Comparison of ENCODE assay signal across 9 cellular contexts in genomic region chr7:24965831-24966708, GRCh38. TPM values are rescaled to one million over a fixed set of nuclear protein-coding genes. Genes with fewer than 3 reads are reported as not detected.
DNase-seq lines count a peak whose midpoint lies in the region; ATAC-seq and TF ChIP-seq lines count a peak whose summit lies in the region.
"Had no signal": no experiment of that assay in that cellular context is flagged by ENCODE, and none has a peak within 500 bp of the region (broad histone marks: within the 10 kb centered on the region; RNA-seq: fewer than 3 reads in every experiment).

No MANE protein-coding gene starts in this region.

- TF ChIP-seq RAD21 in HCT116 (IDR thresholded peaks at IDR 0.05; ENCODE audit: low read depth), result no peak

- H3K9me2 ChIP-seq in HCT116 (ENCODE audit: insufficient read depth), result no peaks in the 10 kb centered on the region
- H3K9me2 ChIP-seq in Loucy (replicated peaks; ENCODE audit: low read depth, low read length), result no peaks in the 10 kb centered on the region

- no TSS peak for BruUV-seq in HCT116 (replicated peaks; lab: Mats Ljungman, UMichigan)

- H2AFZ ChIP-seq in HCT116 (ENCODE audit: low read depth, low read length, poor library complexity, severe bottlenecking) (no peak overlapping the region), Loucy (ENCODE audit: low read length) (no peak overlapping the region)

- H3K9me3 ChIP-seq in HCT116 (ENCODE audit: control insufficient read depth in 1 of 2, insufficient read depth in 1 of 2, low read depth in 1 of 2, low read length in 2 of 2) (no peaks in the 10 kb centered on the region), Loucy (ENCODE audit: insufficient read depth, low read depth, low read length) (no peaks in the 10 kb centered on the region)
- H3K9me3 ChIP-seq: A549 had no signal

- H3K4me2 ChIP-seq in HCT116 (ENCODE audit: low read length) (peak overlapping the region; percentile 60), Loucy (ENCODE audit: low read depth, low read length, poor library complexity, severe bottlenecking) (peak overlapping the region; percentile 42)
- H3K4me2 ChIP-seq: A549 had no signal

- H3K27me3 ChIP-seq in HCT116 (ENCODE audit: insufficient read depth, low read length) (no peaks in the 10 kb centered on the region), Loucy (ENCODE audit: insufficient read depth, low read length, poor library complexity, severe bottlenecking) (no peaks in the 10 kb centered on the region)

- H4K20me1 ChIP-seq in HCT116 (ENCODE audit: insufficient read depth), result peaks cover 10% of the 10 kb centered on the region; the same call in 1 of the 2 replicates
- peaks cover 64% of the 10 kb centered on the region for H4K20me1 ChIP-seq in Loucy (ENCODE audit: insufficient read depth, low read length, poor library complexity, severe bottlenecking)

- peak overlapping the region; percentile 1 for H3K27ac ChIP-seq in HCT116 (ENCODE audit: low read depth, low read length)
- H3K27ac ChIP-seq: A549 had no signal

- TF ChIP-seq POLR2A in HCT116 (IDR thresholded peaks at IDR 0.05; ENCODE audit: borderline replicate concordance, extremely low read depth, insufficient read depth, insufficient read length), result no peak

- RAD21 ChIA-PET in HCT116 (lab: Charles Lee; ENCODE audit: low non-redundant PET in 1 of 2, low total read pairs in 2 of 2, uncharacterized antibody in 2 of 2, unreplicated experiment in 2 of 2), result no interaction called here

- H3F3A ChIP-seq in Loucy (ENCODE audit: low read depth), result peaks cover 15% of the 10 kb centered on the region; the same call in 1 of the 2 replicates

- H3K36me3 ChIP-seq in HCT116 (ENCODE audit: control insufficient read depth in 1 of 2, insufficient read depth in 2 of 2, low read length in 2 of 2), result no peaks in the 10 kb centered on the region
- H3K36me3 ChIP-seq in Loucy (ENCODE audit: insufficient read depth, low read length), result no peaks in the 10 kb centered on the region

- TF ChIP-seq CTCF in HCT116 (IDR thresholded peaks at IDR 0.05 in 2 of 3, conservative IDR thresholded peaks at IDR 0.05 in 1 of 3; ENCODE audit: borderline replicate concordance in 1 of 3, insufficient read depth in 1 of 3, low read depth in 2 of 3, low read length in 2 of 3), result no peak
- no peak for TF ChIP-seq CTCF in Loucy (conservative IDR thresholded peaks at IDR 0.05; ENCODE audit: low read length)

- H3K79me2 ChIP-seq in HCT116 (ENCODE audit: insufficient read depth, low read length) (peaks cover 98% of the 10 kb centered on the region), Loucy (ENCODE audit: insufficient read depth, low read length) (peaks cover 96% of the 10 kb centered on the region)

- peak overlapping the region in 1 of 2 experiments; percentile 1; a peak in 1 of 4 replicates for H3K4me3 ChIP-seq in HCT116 (replicated peaks in 1 of 2; ENCODE audit: low read depth in 1 of 2, low read length in 2 of 2)
- H3K4me3 ChIP-seq in Loucy (ENCODE audit: low read length, poor library complexity, severe bottlenecking), result no peak overlapping the region
- H3K4me3 ChIP-seq: A549 had no signal

- DNase-seq in NCI-H1417 (lab: John Stamatoyannopoulos, UW), result peak in 2 of 3 experiments; percentile 25 to 70
- DNase-seq in NCI-H1417 treated with DMSO at 0.1 percent for 48 hours (lab: John Stamatoyannopoulos, UW), result no peak
- DNase-seq in HCT116 (ENCODE audit: low read depth, low spot score), result no peak
- DNase-seq in activated T-cell treated with anti-CD3 and anti-CD28 coated beads, Interleukin-2, amount 50 U/mL, for 1 hour, result peak; percentile 65
- DNase-seq in left colon, result peak; percentile 51 to 53
- DNase-seq in HPDE6-E6E7 (ENCODE audit: extremely low spot score), result no peak
- no peak for DNase-seq in EL

- peaks cover 77 to 80% of the 10 kb centered on the region in 2 experiments for H3K4me1 ChIP-seq in HCT116 (ENCODE audit: control insufficient read depth in 1 of 2, insufficient read depth in 2 of 2, low read length in 2 of 2)
- H3K4me1 ChIP-seq in Loucy (ENCODE audit: insufficient read depth, low read length, poor library complexity, severe bottlenecking), result peaks cover 71% of the 10 kb centered on the region

- CTCF ChIA-PET in HCT116 (lab: Charles Lee), result interaction anchor here (2.3 kb wide), 1 partner anchor 17 kb away, joined by 7 read pairs; no protein-coding TSS in a partner anchor

- intact Hi-C loops in HCT116 (cut with micrococcal nuclease), result no loop called here
- intact Hi-C loops in left colon (cut with DNase I, micrococcal nuclease), result no loop called here

- ATAC-seq in HCT116, result peak; percentile 67
- ATAC-seq in left colon, result peak; percentile 88

- H3K9ac ChIP-seq in HCT116 (ENCODE audit: low read length) (0 out of 2 replicates have a peak overlapping the region, but pooled peaks have one; percentile 5), Loucy (ENCODE audit: low read depth, low read length, poor library complexity, severe bottlenecking) (peak overlapping the region; percentile 31)

- POLR2A ChIA-PET in HCT116 (lab: Charles Lee), result no interaction called here

TF ChIP-seq in HCT116, 20 proteins besides CTCF, POLR2A, EP300 and RAD21:
- TF ChIP-seq ELF1 (IDR thresholded peaks at IDR 0.05; ENCODE audit: borderline replicate concordance, low read depth), result no peak
- no peak; the same call in 1 of the 2 replicates for TF ChIP-seq SIN3A (IDR thresholded peaks at IDR 0.05; ENCODE audit: low read depth)
- TF ChIP-seq EZH2phosphoT487 (IDR thresholded peaks at IDR 0.05; ENCODE audit: borderline replicate concordance), result no peak
- no peak for TF ChIP-seq YY1 (IDR thresholded peaks at IDR 0.05; ENCODE audit: extremely low read depth, insufficient replicate concordance, low read depth, low read length)
- no peak for TF ChIP-seq TCF7L2 (IDR thresholded peaks at IDR 0.05; ENCODE audit: borderline replicate concordance, extremely low read depth, insufficient read depth, insufficient read length)
- TF ChIP-seq POLR2AphosphoS5 (IDR thresholded peaks at IDR 0.05; ENCODE audit: low read depth, low read length), result no peak
- TF ChIP-seq JUND (IDR thresholded peaks at IDR 0.05), result peak; percentile 58
- TF ChIP-seq, protein P1, sequence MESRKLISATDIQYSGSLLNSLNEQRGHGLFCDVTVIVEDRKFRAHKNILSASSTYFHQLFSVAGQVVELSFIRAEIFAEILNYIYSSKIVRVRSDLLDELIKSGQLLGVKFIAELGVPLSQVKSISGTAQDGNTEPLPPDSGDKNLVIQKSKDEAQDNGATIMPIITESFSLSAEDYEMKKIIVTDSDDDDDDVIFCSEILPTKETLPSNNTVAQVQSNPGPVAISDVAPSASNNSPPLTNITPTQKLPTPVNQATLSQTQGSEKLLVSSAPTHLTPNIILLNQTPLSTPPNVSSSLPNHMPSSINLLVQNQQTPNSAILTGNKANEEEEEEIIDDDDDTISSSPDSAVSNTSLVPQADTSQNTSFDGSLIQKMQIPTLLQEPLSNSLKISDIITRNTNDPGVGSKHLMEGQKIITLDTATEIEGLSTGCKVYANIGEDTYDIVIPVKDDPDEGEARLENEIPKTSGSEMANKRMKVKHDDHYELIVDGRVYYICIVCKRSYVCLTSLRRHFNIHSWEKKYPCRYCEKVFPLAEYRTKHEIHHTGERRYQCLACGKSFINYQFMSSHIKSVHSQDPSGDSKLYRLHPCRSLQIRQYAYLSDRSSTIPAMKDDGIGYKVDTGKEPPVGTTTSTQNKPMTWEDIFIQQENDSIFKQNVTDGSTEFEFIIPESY (IDR thresholded peaks at IDR 0.05; ENCODE audit: extremely low read depth, insufficient replicate concordance, low read length), result no peak
- TF ChIP-seq MAX (IDR thresholded peaks at IDR 0.05), result peak; percentile 73
- TF ChIP-seq EZH2 (IDR thresholded peaks at IDR 0.05), result no peak
- TF ChIP-seq SP1 (IDR thresholded peaks at IDR 0.05; ENCODE audit: low read depth), result peak; percentile 78
- TF ChIP-seq ZNF274 (IDR thresholded peaks at IDR 0.05; ENCODE audit: low read depth, low read length), result no peak
- no peak for TF ChIP-seq EGR1 (IDR thresholded peaks at IDR 0.05; ENCODE audit: low read depth)
- peak; percentile 82 for TF ChIP-seq CBX3 (IDR thresholded peaks at IDR 0.05; ENCODE audit: low read depth)
- no peak for TF ChIP-seq ZFX (IDR thresholded peaks at IDR 0.05)
- TF ChIP-seq CEBPB (IDR thresholded peaks at IDR 0.05; ENCODE audit: low read depth), result peak; percentile 38; the same call in 1 of the 2 replicates

RNA-seq across cellular contexts. Expression of gene OSBPL3, which starts 13.9 kb away (rescaled TPM):
- total RNA-seq in HCT116 (2021; ENCODE audit: unreplicated experiment) (36.8 TPM), left colon (10 to 100 TPM; 11.0 to 13.2 TPM)
- 13.2 and 16.1 TPM in 2 replicates for polyA plus RNA-seq in HCT116 (2012)

Comparison
In these comparisons a context has a peak if more than half of its experiments do, and no peak if none do; other contexts are left out.
1. DNase-seq: peak in NCI-H1417 (2 of 3), activated T-cell treated with anti-CD3 and anti-CD28 coated beads, Interleukin-2, amount 50 U/mL, for 1 hour (single experiment) and left colon (2 of 2); none in NCI-H1417 treated with DMSO at 0.1 percent for 48 hours (single experiment), HCT116 (single experiment), HPDE6-E6E7 (single experiment) and EL (single experiment).